Comparison of ENCODE assay signal across 8 cellular contexts in genomic region chr21:46144464-46145070, GRCh38. TPM values are rescaled to one million over a fixed set of nuclear protein-coding genes. Genes with fewer than 3 reads are reported as not detected.
DNase-seq lines count a peak whose midpoint lies in the region; ATAC-seq and TF ChIP-seq lines count a peak whose summit lies in the region.

No MANE protein-coding gene starts in this region.

- TF ChIP-seq CTCF in GM10266 (IDR thresholded peaks at IDR 0.05; ENCODE audit: control insufficient read depth, insufficient read depth, low read depth, missing control alignments) = no peak

- ATAC-seq in activated T-cell treated with anti-CD3 and anti-CD28 coated beads, Interleukin-2, amount 50 U/mL, for 4 hours = no peak
- ATAC-seq in activated CD8-positive, alpha-beta T cell treated with anti-CD3 and anti-CD28 coated beads, Interleukin-2, amount 10 ng/mL, durations not matched to agents 7 days and 5 days = no peak
- no peak for ATAC-seq in stimulated activated naive CD8-positive, alpha-beta T cell treated with anti-CD3 and anti-CD28 coated beads, Interleukin-15, amount 100 ng/mL, for 72 hours
- no peak for ATAC-seq in GM18498 (IDR thresholded peaks at IDR 0.05; ENCODE audit: unreplicated experiment)

- H3K4me1 Mint-ChIP-seq in activated T-cell treated with anti-CD3 and anti-CD28 coated beads, Interleukin-2, amount 50 U/mL, for 4 hours (ENCODE audit: low read depth) = peaks cover 11% of the 10 kb centered on the region
- peaks cover 21% of the 10 kb centered on the region for H3K4me1 Mint-ChIP-seq in activated CD8-positive, alpha-beta T cell treated with anti-CD3 and anti-CD28 coated beads, Interleukin-2, amount 10 ng/mL, durations not matched to agents 7 days and 5 days (ENCODE audit: low read depth)
- H3K4me1 Mint-ChIP-seq in stimulated activated naive CD8-positive, alpha-beta T cell treated with anti-CD3 and anti-CD28 coated beads, Interleukin-15, amount 100 ng/mL, for 72 hours = peaks cover 34% of the 10 kb centered on the region

- H3K27ac Mint-ChIP-seq in activated CD8-positive, alpha-beta T cell treated with anti-CD3 and anti-CD28 coated beads, Interleukin-2, amount 10 ng/mL, durations not matched to agents 7 days and 5 days = peak overlapping the region; percentile 65
- H3K27ac Mint-ChIP-seq in stimulated activated naive CD8-positive, alpha-beta T cell treated with anti-CD3 and anti-CD28 coated beads, Interleukin-15, amount 100 ng/mL, for 72 hours = peak overlapping the region in 1 of 2 donors; percentile 88

- no peaks in the 10 kb centered on the region for H3K27me3 Mint-ChIP-seq in activated T-cell treated with anti-CD3 and anti-CD28 coated beads, Interleukin-2, amount 50 U/mL, for 4 hours (ENCODE audit: low read depth)
- no peaks in the 10 kb centered on the region for H3K27me3 Mint-ChIP-seq in activated CD8-positive, alpha-beta T cell treated with anti-CD3 and anti-CD28 coated beads, Interleukin-2, amount 10 ng/mL, durations not matched to agents 7 days and 5 days (ENCODE audit: low read depth)
- peaks cover 12% of the 10 kb centered on the region for H3K27me3 Mint-ChIP-seq in stimulated activated naive CD8-positive, alpha-beta T cell treated with anti-CD3 and anti-CD28 coated beads, Interleukin-15, amount 100 ng/mL, for 72 hours

- H3K4me3 Mint-ChIP-seq in activated T-cell treated with anti-CD3 and anti-CD28 coated beads, Interleukin-2, amount 50 U/mL, for 4 hours = peak overlapping the region; percentile 31
- no peak overlapping the region for H3K4me3 Mint-ChIP-seq in activated CD8-positive, alpha-beta T cell treated with anti-CD3 and anti-CD28 coated beads, Interleukin-2, amount 10 ng/mL, durations not matched to agents 7 days and 5 days
- peak overlapping the region; percentile 47 to 67 for H3K4me3 Mint-ChIP-seq in stimulated activated naive CD8-positive, alpha-beta T cell treated with anti-CD3 and anti-CD28 coated beads, Interleukin-15, amount 100 ng/mL, for 72 hours

- no peaks in the 10 kb centered on the region for H3K9me3 Mint-ChIP-seq in activated T-cell treated with anti-CD3 and anti-CD28 coated beads, Interleukin-2, amount 50 U/mL, for 4 hours
- no peaks in the 10 kb centered on the region for H3K9me3 Mint-ChIP-seq in activated CD8-positive, alpha-beta T cell treated with anti-CD3 and anti-CD28 coated beads, Interleukin-2, amount 10 ng/mL, durations not matched to agents 7 days and 5 days (ENCODE audit: insufficient read depth)
- no peaks in the 10 kb centered on the region for H3K9me3 Mint-ChIP-seq in stimulated activated naive CD8-positive, alpha-beta T cell treated with anti-CD3 and anti-CD28 coated beads, Interleukin-15, amount 100 ng/mL, for 72 hours

- POLR2A ChIA-PET in activated CD8-positive, alpha-beta T cell treated with anti-CD3 and anti-CD28 coated beads, Interleukin-2, amount 10 ng/mL, durations not matched to agents 7 days and 5 days (lab: Charles Lee) = interaction anchor here (0.6 to 1.4 kb wide), 2 partner anchors 173 to 186 kb away, joined by 3 to 4 read pairs; no protein-coding TSS in a partner anchor

- no peaks in the 10 kb centered on the region for H3K36me3 Mint-ChIP-seq in activated T-cell treated with anti-CD3 and anti-CD28 coated beads, Interleukin-2, amount 50 U/mL, for 4 hours (ENCODE audit: insufficient read depth)
- H3K36me3 Mint-ChIP-seq in activated CD8-positive, alpha-beta T cell treated with anti-CD3 and anti-CD28 coated beads, Interleukin-2, amount 10 ng/mL, durations not matched to agents 7 days and 5 days (ENCODE audit: low read depth) = no peaks in the 10 kb centered on the region

- no peak for DNase-seq in activated T-cell treated with anti-CD3 and anti-CD28 coated beads, Interleukin-2, amount 50 U/mL, for 4 hours
- DNase-seq in activated T-cell treated with anti-CD3 and anti-CD28 coated beads for 4 hours = no peak
- no peak for DNase-seq in activated CD8-positive, alpha-beta T cell treated with anti-CD3 and anti-CD28 coated beads, Interleukin-2, amount 10 ng/mL, durations not matched to agents 7 days and 5 days
- peak; percentile 5 for DNase-seq in medulla oblongata (ENCODE audit: extremely low spot score)
- no peak for DNase-seq in stimulated activated naive CD8-positive, alpha-beta T cell treated with anti-CD3 and anti-CD28 coated beads, Interleukin-15, amount 100 ng/mL, for 72 hours
- DNase-seq in GM10266 (ENCODE audit: extremely low spot score) = no peak
- no peak for DNase-seq in NCI-H748 (lab: John Stamatoyannopoulos, UW; ENCODE audit: unreplicated experiment)

- CTCF ChIA-PET in activated CD8-positive, alpha-beta T cell treated with anti-CD3 and anti-CD28 coated beads, Interleukin-2, amount 10 ng/mL, durations not matched to agents 7 days and 5 days (lab: Charles Lee) = interaction anchor here (0.8 to 2.6 kb wide), 19 partner anchors 8 to 356 kb away, joined by 3 to 49 read pairs (median 4); partner anchors contain the start of genes MCM3AP and YBEY

RNA-seq across cellular contexts. Expression of gene FTCD, which starts 10.8 kb away (rescaled TPM):
- under 1 TPM; 0.33 to 0.71 (median 0.40) TPM for total RNA-seq in activated T-cell treated with anti-CD3 and anti-CD28 coated beads, Interleukin-2, amount 50 U/mL, for 4 hours
- under 1 TPM; 0.37 to 0.50 TPM for total RNA-seq in activated CD8-positive, alpha-beta T cell treated with anti-CD3 and anti-CD28 coated beads, Interleukin-2, amount 10 ng/mL, durations not matched to agents 7 days and 5 days

RNA-seq across cellular contexts. Expression of gene SPATC1L, which starts 39.7 kb away (rescaled TPM):
- total RNA-seq in activated T-cell treated with anti-CD3 and anti-CD28 coated beads, Interleukin-2, amount 50 U/mL, for 4 hours = 10 to 100 TPM in 2 of 3 donors, 1 to 10 TPM in 1; 6.8 to 17.5 (median 10.6) TPM
- 10 to 100 TPM; 14.4 to 17.5 TPM for total RNA-seq in activated CD8-positive, alpha-beta T cell treated with anti-CD3 and anti-CD28 coated beads, Interleukin-2, amount 10 ng/mL, durations not matched to agents 7 days and 5 days

RNA-seq across cellular contexts. Expression of gene COL6A2, which starts 46.7 kb away (rescaled TPM):
- total RNA-seq in activated T-cell treated with anti-CD3 and anti-CD28 coated beads, Interleukin-2, amount 50 U/mL, for 4 hours = 1 to 10 TPM; 4.8 to 7.7 (median 5.7) TPM
- 1 to 10 TPM; 6.0 to 7.2 TPM for total RNA-seq in activated CD8-positive, alpha-beta T cell treated with anti-CD3 and anti-CD28 coated beads, Interleukin-2, amount 10 ng/mL, durations not matched to agents 7 days and 5 days
